In genomic region chr16:67100569-67101300, GRCh38 we compare ENCODE assay signal across 1 cellular context.
TF ChIP-seq lines count a peak whose summit lies in the region.

No MANE protein-coding gene starts in this region.

TF ChIP-seq in HEK293T, 16 proteins besides CTCF, POLR2A, EP300 and RAD21 (continued from another document):
- TF ChIP-seq PKNOX1 (IDR thresholded peaks at IDR 0.05), result peak; percentile 7; the same call in 1 of the 2 replicates
